In genomic region chr20:50169329-50169823, GRCh38 we compare ENCODE assay signal across 8 cellular contexts. TPM values are rescaled to one million over a fixed set of nuclear protein-coding genes. Genes with fewer than 3 reads are reported as not detected.
A peak's percentile ranks its signal among the peaks of the same experiment; 100 is the strongest.
DNase-seq lines count a peak whose midpoint lies in the region; ATAC-seq, FAIRE-seq and TF ChIP-seq lines count a peak whose summit lies in the region.

No MANE protein-coding gene starts in this region.

- H3K27me3 Mint-ChIP-seq in activated T-helper 2 cell treated with anti-CD3 and anti-CD28 coated beads, Interferon-gamma antibody, Interleukin-2, Interleukin-4, amounts not matched to agents 10 μg/mL and 5 μg/mL and 100 μg/mL, durations not matched to agents 14 hours and 24 hours and 36 hours (ENCODE audit: low read depth): peaks cover 5% of the 10 kb centered on the region

- H3K9me3 ChIP-seq in pancreas (no peaks in the 10 kb centered on the region), upper lobe of right lung (no peaks in the 10 kb centered on the region)

- H3K27me3 ChIP-seq in pancreas: no peaks in the 10 kb centered on the region
- no peaks in the 10 kb centered on the region for H3K27me3 ChIP-seq in upper lobe of right lung

- FAIRE-seq in pancreas (lab: Jason Lieb, UNC): no peak

- H3K9me3 Mint-ChIP-seq in activated T-helper 2 cell treated with anti-CD3 and anti-CD28 coated beads, Interferon-gamma antibody, Interleukin-2, Interleukin-4, amounts not matched to agents 10 μg/mL and 5 μg/mL and 100 μg/mL, durations not matched to agents 14 hours and 24 hours and 36 hours: peaks cover 4% of the 10 kb centered on the region

- no peaks in the 10 kb centered on the region for H3K36me3 Mint-ChIP-seq in activated T-helper 2 cell treated with anti-CD3 and anti-CD28 coated beads, Interferon-gamma antibody, Interleukin-2, Interleukin-4, amounts not matched to agents 10 μg/mL and 5 μg/mL and 100 μg/mL, durations not matched to agents 14 hours and 24 hours and 36 hours (ENCODE audit: low read depth)

- peak in 3 of 4 donors; percentile 37 to 50 (median 44) for ATAC-seq in pancreas
- peak; percentile 70 for ATAC-seq in upper lobe of right lung
- no peak for ATAC-seq in HG03432 (IDR thresholded peaks at IDR 0.05; ENCODE audit: unreplicated experiment)

- H3K4me3 ChIP-seq in pancreas (no peak overlapping the region), upper lobe of right lung (no peak overlapping the region)

- H3K36me3 ChIP-seq in pancreas (no peaks in the 10 kb centered on the region), upper lobe of right lung (no peaks in the 10 kb centered on the region)

- intact Hi-C loops in activated T-helper 2 cell treated with anti-CD3 and anti-CD28 coated beads, Interferon-gamma antibody, Interleukin-2, Interleukin-4, amounts not matched to agents 10 μg/mL and 5 μg/mL and 100 μg/mL, durations not matched to agents 14 hours and 24 hours and 36 hours (cut with micrococcal nuclease): loop anchor here (1.0 kb wide), 1 partner anchor 48 kb away; no protein-coding TSS in a partner anchor
- intact Hi-C loops in pancreas (cut with DNase I) (loop anchor here in 1 of 3 donors (5.0 kb wide), 1 partner anchor 47 kb away; no protein-coding TSS in a partner anchor), upper lobe of right lung (cut with DNase I) (no loop called here)

- DNase-seq in Caki2 (ENCODE audit: low read depth): peak; percentile 78
- DNase-seq in KBM-7: peak; percentile 91
- peak; percentile 73 for DNase-seq in RPMI8226
- DNase-seq in activated T-helper 2 cell treated with anti-CD3 and anti-CD28 coated beads, Interferon-gamma antibody, Interleukin-2, Interleukin-4, amounts not matched to agents 10 μg/mL and 5 μg/mL and 100 μg/mL, durations not matched to agents 14 hours and 24 hours and 36 hours (ENCODE audit: low spot score): peak; percentile 66
- DNase-seq in foreskin melanocyte: peak; percentile 70
- DNase-seq in pancreas: peak; percentile 64 to 89 (median 83)
- no peak for DNase-seq in upper lobe of right lung

- no peak overlapping the region for H3K27ac Mint-ChIP-seq in activated T-helper 2 cell treated with anti-CD3 and anti-CD28 coated beads, Interferon-gamma antibody, Interleukin-2, Interleukin-4, amounts not matched to agents 10 μg/mL and 5 μg/mL and 100 μg/mL, durations not matched to agents 14 hours and 24 hours and 36 hours

- H3K4me1 ChIP-seq in pancreas (peaks cover 5 to 17% (median 6%) of the 10 kb centered on the region in 3 donors), upper lobe of right lung (peaks cover 16% of the 10 kb centered on the region)

- no peak overlapping the region for H3K4me3 Mint-ChIP-seq in activated T-helper 2 cell treated with anti-CD3 and anti-CD28 coated beads, Interferon-gamma antibody, Interleukin-2, Interleukin-4, amounts not matched to agents 10 μg/mL and 5 μg/mL and 100 μg/mL, durations not matched to agents 14 hours and 24 hours and 36 hours (ENCODE audit: low read depth)

- peak; percentile 78 to 88 (median 84) for TF ChIP-seq CTCF in pancreas (IDR thresholded peaks at IDR 0.05)
- TF ChIP-seq CTCF in upper lobe of right lung (IDR thresholded peaks at IDR 0.05): peak; percentile 94

- 10 to 15% methylated on average over 5 of the region's 5 CpGs for WGBS in pancreas, 2 donors

- peaks cover 18% of the 10 kb centered on the region for H3K4me1 Mint-ChIP-seq in activated T-helper 2 cell treated with anti-CD3 and anti-CD28 coated beads, Interferon-gamma antibody, Interleukin-2, Interleukin-4, amounts not matched to agents 10 μg/mL and 5 μg/mL and 100 μg/mL, durations not matched to agents 14 hours and 24 hours and 36 hours (ENCODE audit: low read depth)

- in situ Hi-C loops in Caki2 (cut with HindIII; ENCODE audit: low pct_unique_long_range_greater_than_20kb, low sequenced_read_pairs) (no loop called here), KBM-7 (cut with MboI; ENCODE audit: low pct_unique_long_range_greater_than_20kb, low sequenced_read_pairs) (no loop called here)

- no peak overlapping the region for H3K27ac ChIP-seq in pancreas
- no peak overlapping the region for H3K27ac ChIP-seq in upper lobe of right lung

RNA-seq across cellular contexts. Expression of gene PEDS1, which starts 15.9 kb away (rescaled TPM):
- total RNA-seq in Caki2 (2014; rRNA removed; shearing (Covaris generic); ENCODE audit: low replicate concordance): 31.7 and 34.1 TPM in 2 replicates
- total RNA-seq in activated T-helper 2 cell treated with anti-CD3 and anti-CD28 coated beads, Interferon-gamma antibody, Interleukin-2, Interleukin-4, amounts not matched to agents 10 μg/mL and 5 μg/mL and 100 μg/mL, durations not matched to agents 14 hours and 24 hours and 36 hours: 26.5 and 29.5 TPM in 2 replicates
- total RNA-seq in pancreas (1 to 10 TPM; 3.5 to 9.8 (median 6.1) TPM), upper lobe of right lung (31.3 TPM)
- 10 to 100 TPM in 1 of 2 donors, 1 to 10 TPM in 1; 9.0 to 11.0 TPM for polyA plus RNA-seq in pancreas

RNA-seq across cellular contexts. Expression of gene CEBPB, which starts 21.3 kb away (rescaled TPM):
- total RNA-seq in Caki2 (2014; rRNA removed; shearing (Covaris generic); ENCODE audit: low replicate concordance): 44.8 and 46.7 TPM in 2 replicates
- 36.2 and 36.4 TPM in 2 replicates for total RNA-seq in activated T-helper 2 cell treated with anti-CD3 and anti-CD28 coated beads, Interferon-gamma antibody, Interleukin-2, Interleukin-4, amounts not matched to agents 10 μg/mL and 5 μg/mL and 100 μg/mL, durations not matched to agents 14 hours and 24 hours and 36 hours
- total RNA-seq in pancreas: 10 to 100 TPM; 18.9 to 83.4 (median 37.0) TPM
- 10 to 100 TPM; 10.9 to 16.0 TPM for polyA plus RNA-seq in pancreas
- 271 TPM for total RNA-seq in upper lobe of right lung

RNA-seq across cellular contexts. Expression of gene UBE2V1, which starts 56.4 kb away (rescaled TPM):
- total RNA-seq in Caki2 (2014; rRNA removed; shearing (Covaris generic); ENCODE audit: low replicate concordance): 30.0 and 38.1 TPM in 2 replicates
- total RNA-seq in activated T-helper 2 cell treated with anti-CD3 and anti-CD28 coated beads, Interferon-gamma antibody, Interleukin-2, Interleukin-4, amounts not matched to agents 10 μg/mL and 5 μg/mL and 100 μg/mL, durations not matched to agents 14 hours and 24 hours and 36 hours: 158 and 174 TPM in 2 replicates
- total RNA-seq in pancreas (10 to 100 TPM; 43.6 to 61.7 (median 53.3) TPM), upper lobe of right lung (83.2 TPM)
- 10 to 100 TPM; 37.9 to 59.3 TPM for polyA plus RNA-seq in pancreas
